Comparison of ENCODE assay signal across 20 cellular contexts in genomic region chr7:128005117-128005516, GRCh38. TPM values are rescaled to one million over a fixed set of nuclear protein-coding genes. Genes with fewer than 3 reads are reported as not detected.
DNase-seq lines count a peak whose midpoint lies in the region; ATAC-seq and TF ChIP-seq lines count a peak whose summit lies in the region.
"Had no signal": no experiment of that assay in that cellular context is flagged by ENCODE, and none has a peak within 500 bp of the region (broad histone marks: within the 10 kb centered on the region; RNA-seq: fewer than 3 reads in every experiment).

No MANE protein-coding gene starts in this region.

- H3K4me3 ChIP-seq in BLaER1 = no peak overlapping the region
- H3K4me3 ChIP-seq in WERI-Rb-1 (ENCODE audit: low read depth, low read length) = no peak overlapping the region
- H3K4me3 ChIP-seq: left lung, MG63, tibial nerve had no signal

- no peak overlapping the region for H3K9ac ChIP-seq in BLaER1

- peak overlapping the region; percentile 66 for H3K4me2 ChIP-seq in BLaER1

- peak; percentile 69 for DNase-seq in NAMALWA (ENCODE audit: low spot score)
- DNase-seq in NCI-H510A treated with DMSO at 0.1 percent for 48 hours (lab: John Stamatoyannopoulos, UW) = peak; percentile 38
- peak; percentile 51 for DNase-seq in left kidney (ENCODE audit: low read depth, low spot score)
- no peak for DNase-seq in HT-29 (ENCODE audit: low spot score)
- no peak for DNase-seq in Right ventricle myocardium inferior (ENCODE audit: missing footprints)
- no peak for DNase-seq in WERI-Rb-1
- no peak for DNase-seq in SKM-1 (lab: John Stamatoyannopoulos, UW; ENCODE audit: unreplicated experiment)
- DNase-seq: activated CD8-positive, alpha-beta memory T cell treated with anti-CD3 and anti-CD28 coated beads for 24 hours; dermis blood vessel endothelial cell; foreskin melanocyte; GOT3; left lung; MG63; occipital lobe; Right ventricle myocardium superior; stimulated activated naive CD4-positive, alpha-beta T cell treated with Interleukin-2 at 50 U/mL for 16 hours; T-helper 2 cell had no signal

- intact Hi-C loops in Right ventricle myocardium inferior (cut with DNase I) = no loop called here

- ATAC-seq in Right ventricle myocardium inferior = no peak
- ATAC-seq: left lung, sciatic nerve had no signal

- H3K9me3 ChIP-seq in BLaER1 = no peaks in the 10 kb centered on the region
- no peaks in the 10 kb centered on the region for H3K9me3 ChIP-seq in WERI-Rb-1 (ENCODE audit: severe bottlenecking)
- H3K9me3 ChIP-seq: left lung, MG63, tibial nerve had no signal

- H3K4me1 ChIP-seq in BLaER1 = peaks cover 54% of the 10 kb centered on the region

- peak overlapping the region; percentile 25; the same call in 1 of the 2 replicates for H3K27ac ChIP-seq in BLaER1
- no peak overlapping the region for H3K27ac ChIP-seq in WERI-Rb-1
- H3K27ac ChIP-seq: left lung, tibial nerve had no signal

- H3K27me3 ChIP-seq in BLaER1 = no peaks in the 10 kb centered on the region
- no peaks in the 10 kb centered on the region for H3K27me3 ChIP-seq in WERI-Rb-1 (ENCODE audit: insufficient read depth, low read depth, severe bottlenecking)
- H3K27me3 ChIP-seq: left lung, MG63, tibial nerve had no signal

- H4K20me1 ChIP-seq in BLaER1 = peaks cover 58% of the 10 kb centered on the region

- TF ChIP-seq CTCF in WERI-Rb-1 (IDR thresholded peaks at IDR 0.05; ENCODE audit: low read depth, low read length) = no peak

- H3K36me3 ChIP-seq in BLaER1 = peaks cover 75% of the 10 kb centered on the region
- H3K36me3 ChIP-seq in WERI-Rb-1 = no peaks in the 10 kb centered on the region; the same call in 1 of the 2 replicates
- H3K36me3 ChIP-seq: MG63 had no signal

RNA-seq across cellular contexts. Expression of gene LRRC4, which starts 26.1 kb away (rescaled TPM):
- total RNA-seq in HT-29 (2014; rRNA removed; shearing (Covaris generic)) = not detected in 2 replicates
- 2.4 TPM for total RNA-seq in Right ventricle myocardium inferior

Comparison
In these comparisons a context has a peak if more than half of its experiments do, and no peak if none do; other contexts are left out.
1. DNase-seq: peak in NAMALWA (single experiment), NCI-H510A treated with DMSO at 0.1 percent for 48 hours (single experiment) and left kidney (single experiment); none in HT-29 (single experiment), Right ventricle myocardium inferior (single experiment), WERI-Rb-1 (single experiment) and SKM-1 (single experiment).